ENCODE assay signal across 9 cellular contexts in the genomic region with DNA sequence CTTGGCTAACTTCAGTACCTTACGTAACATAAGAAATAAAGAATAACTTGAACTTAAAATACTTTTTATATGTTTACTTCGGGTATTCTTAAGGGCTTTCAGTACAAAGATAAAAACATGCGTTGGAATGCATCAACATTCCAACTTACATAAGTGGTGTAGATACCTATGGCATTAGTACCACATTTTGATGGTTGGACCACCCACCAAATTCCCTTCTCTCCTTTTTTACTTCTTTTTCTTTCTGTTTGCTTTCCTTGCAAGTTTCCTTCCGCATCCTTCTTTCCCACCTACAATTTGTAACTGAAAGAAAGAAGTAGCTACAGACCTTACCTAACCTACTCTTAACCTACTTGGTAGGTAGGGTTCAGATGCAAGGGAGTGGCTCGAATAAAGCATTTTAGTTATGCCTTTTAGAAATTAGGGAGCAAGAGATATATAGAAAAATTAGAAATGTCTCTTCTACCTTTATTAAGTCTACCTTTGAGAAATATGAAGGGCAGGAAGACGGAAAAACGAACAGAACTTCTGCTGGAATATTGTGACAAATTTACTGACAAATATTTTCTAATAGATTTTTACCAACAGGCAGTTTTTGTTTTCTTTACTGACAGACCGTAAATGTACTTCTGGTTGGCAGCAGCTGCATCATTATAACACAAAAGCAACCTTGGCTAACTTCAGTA. TPM values are rescaled to one million over a fixed set of nuclear protein-coding genes. Genes with fewer than 3 reads are reported as not detected.
A peak's percentile ranks its signal among the peaks of the same experiment; 100 is the strongest.
DNase-seq lines count a peak whose midpoint lies in the region; ATAC-seq and TF ChIP-seq lines count a peak whose summit lies in the region.
"Had no signal": no experiment of that assay in that cellular context is flagged by ENCODE, and none has a peak within 500 bp of the region (broad histone marks: within the 10 kb centered on the region; RNA-seq: fewer than 3 reads in every experiment).

No MANE protein-coding gene starts in this region.

- H3K9me3 Mint-ChIP-seq in Caco-2 (ENCODE audit: unreplicated experiment) (no peaks in the 10 kb centered on the region), endothelial cell (ENCODE audit: unreplicated experiment) (no peaks in the 10 kb centered on the region)
- no peaks in the 10 kb centered on the region for H3K9me3 Mint-ChIP-seq in activated CD8-positive, alpha-beta T cell treated with anti-CD3 and anti-CD28 coated beads, Interleukin-2, amount 10 ng/mL, durations not matched to agents 7 days and 5 days (ENCODE audit: insufficient read depth)

- H3K27me3 ChIP-seq in Caco-2 (replicated peaks; ENCODE audit: control insufficient read depth, insufficient read depth, low read length) (no peaks in the 10 kb centered on the region), prostate gland (replicated peaks; ENCODE audit: insufficient read depth) (no peaks in the 10 kb centered on the region)

- H3K27me3 Mint-ChIP-seq in Caco-2 (ENCODE audit: insufficient read depth, unreplicated experiment) = no peaks in the 10 kb centered on the region
- peaks cover 7% of the 10 kb centered on the region for H3K27me3 Mint-ChIP-seq in endothelial cell (ENCODE audit: unreplicated experiment)
- H3K27me3 Mint-ChIP-seq in activated CD8-positive, alpha-beta T cell treated with anti-CD3 and anti-CD28 coated beads, Interleukin-2, amount 10 ng/mL, durations not matched to agents 7 days and 5 days (ENCODE audit: low read depth) = peaks cover 5% of the 10 kb centered on the region

- H3K9me3 ChIP-seq in Caco-2 (no peaks in the 10 kb centered on the region), SK-N-MC (ENCODE audit: low read depth, low read length) (no peaks in the 10 kb centered on the region), prostate gland (no peaks in the 10 kb centered on the region)

- no peak for TF ChIP-seq POLR2A in prostate gland (IDR thresholded peaks at IDR 0.05)

- no peak for ATAC-seq in GM19035 (IDR thresholded peaks at IDR 0.05; ENCODE audit: unreplicated experiment)
- no peak for ATAC-seq in activated CD8-positive, alpha-beta T cell treated with anti-CD3 and anti-CD28 coated beads, Interleukin-2, amount 10 ng/mL, durations not matched to agents 7 days and 5 days

- H3K27ac ChIP-seq in SK-N-MC (no peak overlapping the region), prostate gland (peak overlapping the region; percentile 99 to 100)

- H3K4me3 ChIP-seq in Caco-2 (ENCODE audit: low read depth, low read length) (peak overlapping the region; percentile 72), SK-N-MC (peak overlapping the region; percentile 99), fibroblast of pulmonary artery (replicated peaks; ENCODE audit: low read depth, low read length) (peak overlapping the region; percentile 86), prostate gland (peak overlapping the region in 1 of 2 donors; percentile 94)

- H3K4me3 Mint-ChIP-seq in Caco-2 (ENCODE audit: unreplicated experiment) (peak overlapping the region; percentile 87), endothelial cell (ENCODE audit: unreplicated experiment) (no peak overlapping the region)
- H3K4me3 Mint-ChIP-seq in activated CD8-positive, alpha-beta T cell treated with anti-CD3 and anti-CD28 coated beads, Interleukin-2, amount 10 ng/mL, durations not matched to agents 7 days and 5 days = no peak overlapping the region

- intact Hi-C loops in Caco-2 (cut with micrococcal nuclease; ENCODE audit: unreplicated experiment) (no loop called here), prostate gland (cut with DNase I) (loop anchor here (2.0 to 5.0 kb wide), 2 partner anchors 176 to 392 kb away; no protein-coding TSS in a partner anchor)

- CTCF ChIA-PET in Caco-2 (lab: Charles Lee) = interaction anchor here (2.6 kb wide), 1 partner anchor 180 kb away, joined by 9 read pairs; no protein-coding TSS in a partner anchor
- CTCF ChIA-PET in activated CD8-positive, alpha-beta T cell treated with anti-CD3 and anti-CD28 coated beads, Interleukin-2, amount 10 ng/mL, durations not matched to agents 7 days and 5 days (lab: Charles Lee) = interaction anchor here (1.5 to 13.9 kb wide), 2 partner anchors 129 to 178 kb away, joined by 5 to 211 read pairs; no protein-coding TSS in a partner anchor

- peak in 1 of 2 experiments; percentile 4 for TF ChIP-seq CTCF in Caco-2 (IDR thresholded peaks at IDR 0.05; ENCODE audit: insufficient read depth in 1 of 2, low read depth in 1 of 2, low read length in 1 of 2, severe bottlenecking in 1 of 2, unreplicated experiment in 1 of 2)
- TF ChIP-seq CTCF in fibroblast of pulmonary artery (IDR thresholded peaks at IDR 0.05; ENCODE audit: low read length, missing control alignments) = no peak
- no peak for TF ChIP-seq CTCF in prostate gland (IDR thresholded peaks at IDR 0.05)
- TF ChIP-seq CTCF in endothelial cell (IDR thresholded peaks at IDR 0.05; ENCODE audit: unreplicated experiment) = no peak

- WGBS in prostate gland = 31% methylated on average over 8 of the region's 8 CpGs

- H3K36me3 Mint-ChIP-seq in Caco-2 (ENCODE audit: insufficient read depth, unreplicated experiment) (peaks cover 17% of the 10 kb centered on the region), endothelial cell (ENCODE audit: low read depth, unreplicated experiment) (peaks cover 9% of the 10 kb centered on the region)
- H3K36me3 Mint-ChIP-seq in activated CD8-positive, alpha-beta T cell treated with anti-CD3 and anti-CD28 coated beads, Interleukin-2, amount 10 ng/mL, durations not matched to agents 7 days and 5 days (ENCODE audit: low read depth) = peaks cover 2% of the 10 kb centered on the region

- H3K27ac Mint-ChIP-seq in Caco-2 (ENCODE audit: unreplicated experiment) (peak overlapping the region; percentile 77), endothelial cell (ENCODE audit: unreplicated experiment) (no peak overlapping the region)
- no peak overlapping the region for H3K27ac Mint-ChIP-seq in activated CD8-positive, alpha-beta T cell treated with anti-CD3 and anti-CD28 coated beads, Interleukin-2, amount 10 ng/mL, durations not matched to agents 7 days and 5 days

- H3K4me1 ChIP-seq in Caco-2 (peaks cover 24% of the 10 kb centered on the region; the same call in 1 of the 2 replicates), prostate gland (replicated peaks) (no peaks in the 10 kb centered on the region)

- H3K9ac ChIP-seq in SK-N-MC (ENCODE audit: insufficient read length) = no peak overlapping the region

- H3K36me3 ChIP-seq in Caco-2 (ENCODE audit: control insufficient read depth, insufficient read depth, low read length) = no peaks in the 10 kb centered on the region
- H3K36me3 ChIP-seq in SK-N-MC (ENCODE audit: insufficient read depth, low read length) = no peaks in the 10 kb centered on the region
- no peaks in the 10 kb centered on the region for H3K36me3 ChIP-seq in prostate gland

- no TSS peak for BruUV-seq in Caco-2 (replicated peaks; lab: Mats Ljungman, UMichigan)

- DNase-seq in Caco-2 = no peak
- DNase-seq in SK-N-MC (ENCODE audit: low read depth, low spot score) = no peak
- peak; percentile 14 for DNase-seq in fibroblast of pulmonary artery (ENCODE audit: low read depth)
- no peak for DNase-seq in prostate gland (ENCODE audit: low spot score)
- DNase-seq in endothelial cell (ENCODE audit: low spot score) = no peak
- no peak for DNase-seq in activated CD8-positive, alpha-beta T cell treated with anti-CD3 and anti-CD28 coated beads, Interleukin-2, amount 10 ng/mL, durations not matched to agents 7 days and 5 days
- no peak for DNase-seq in SKM-1 (lab: John Stamatoyannopoulos, UW; ENCODE audit: unreplicated experiment)
- DNase-seq: NCI-H1092 had no signal

- peaks cover 15% of the 10 kb centered on the region for H3K4me1 Mint-ChIP-seq in Caco-2 (ENCODE audit: low read depth, unreplicated experiment)
- peaks cover 27% of the 10 kb centered on the region for H3K4me1 Mint-ChIP-seq in endothelial cell (ENCODE audit: unreplicated experiment)
- H3K4me1 Mint-ChIP-seq in activated CD8-positive, alpha-beta T cell treated with anti-CD3 and anti-CD28 coated beads, Interleukin-2, amount 10 ng/mL, durations not matched to agents 7 days and 5 days (ENCODE audit: low read depth) = peaks cover 24% of the 10 kb centered on the region

- POLR2A ChIA-PET in Caco-2 (lab: Charles Lee) = no interaction called here
- POLR2A ChIA-PET in activated CD8-positive, alpha-beta T cell treated with anti-CD3 and anti-CD28 coated beads, Interleukin-2, amount 10 ng/mL, durations not matched to agents 7 days and 5 days (lab: Charles Lee) = no interaction called here

RNA-seq across cellular contexts. Expression of gene ARHGAP5, which starts 2.1 kb away (rescaled TPM):
- 146 and 165 TPM in 2 replicates for total RNA-seq in Caco-2 (2022)
- 100 to 1,000 TPM in 1 of 2 donors, 10 to 100 TPM in 1; 83.3 to 112 TPM for total RNA-seq in prostate gland
- total RNA-seq in endothelial cell (ENCODE audit: unreplicated experiment) = 78.4 TPM
- total RNA-seq in activated CD8-positive, alpha-beta T cell treated with anti-CD3 and anti-CD28 coated beads, Interleukin-2, amount 10 ng/mL, durations not matched to agents 7 days and 5 days = 10 to 100 TPM; 29.1 to 29.5 TPM
